ENCODE assay signal across 25 cellular contexts in the genomic region with DNA sequence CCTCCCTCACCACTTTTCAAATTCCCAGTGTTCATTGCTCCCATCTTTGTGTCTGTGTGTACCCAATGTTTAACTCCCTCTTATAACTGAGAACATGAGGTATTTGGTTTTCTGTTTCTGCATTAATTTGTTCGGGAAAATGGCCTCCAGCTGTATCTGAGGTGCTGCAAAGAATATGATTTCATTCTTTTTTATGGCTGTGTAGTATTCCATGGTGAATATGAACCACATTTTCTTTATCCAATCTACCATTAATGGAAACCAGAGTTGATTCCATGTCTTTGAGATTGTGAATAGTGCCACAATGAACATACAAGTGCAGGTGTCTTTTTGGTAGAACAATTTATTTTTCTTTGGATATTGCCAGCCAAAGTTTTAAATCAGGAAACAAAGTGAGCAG. TPM values are rescaled to one million over a fixed set of nuclear protein-coding genes. Genes with fewer than 3 reads are reported as not detected.
"Had no signal": no experiment of that assay in that cellular context is flagged by ENCODE, and none has a peak within 500 bp of the region (broad histone marks: within the 10 kb centered on the region; RNA-seq: fewer than 3 reads in every experiment).

No MANE protein-coding gene starts in this region.

- H3K36me3 ChIP-seq: colonic mucosa, esophagus muscularis mucosa, gastroesophageal sphincter, heart left ventricle, left lung, lower lobe of right lung had no signal

- H3K27ac Mint-ChIP-seq: dendritic cell treated with granulocyte-macrophage colony-stimulating factor and Interleukin-4, amounts not matched to agents 40 ng/mL and 50 ng/mL, for 4 days; effector memory CD8-positive, alpha-beta T cell; endodermal cell; immature natural killer cell; mesothelial cell of epicardium had no signal

- H3K4me3 Mint-ChIP-seq: dendritic cell treated with granulocyte-macrophage colony-stimulating factor and Interleukin-4, amounts not matched to agents 40 ng/mL and 50 ng/mL, for 4 days; effector memory CD8-positive, alpha-beta T cell; endodermal cell; immature natural killer cell; mesothelial cell of epicardium had no signal

- H3K36me3 Mint-ChIP-seq: immature natural killer cell had no signal

- H3K4me3 ChIP-seq: colonic mucosa, esophagus muscularis mucosa, gastroesophageal sphincter, heart left ventricle, hepatocyte, left lung, lower lobe of right lung, mucosa of descending colon had no signal

- H3K27me3 ChIP-seq: colonic mucosa, foreskin keratinocyte, hepatocyte had no signal

- H3K9me3 Mint-ChIP-seq: dendritic cell treated with granulocyte-macrophage colony-stimulating factor and Interleukin-4, amounts not matched to agents 40 ng/mL and 50 ng/mL, for 4 days; effector memory CD8-positive, alpha-beta T cell; endodermal cell had no signal

- ATAC-seq: effector memory CD8-positive, alpha-beta T cell; foreskin keratinocyte; gastroesophageal sphincter; heart left ventricle; left lung; left ventricle myocardium superior; lower lobe of right lung; mucosa of descending colon had no signal

- H3K4me1 Mint-ChIP-seq: endodermal cell, immature natural killer cell, mesothelial cell of epicardium had no signal

- H3K27ac ChIP-seq: colonic mucosa, esophagus muscularis mucosa, foreskin keratinocyte, gastroesophageal sphincter, heart left ventricle, left lung, lower lobe of right lung had no signal

- H3K4me2 ChIP-seq: hepatocyte had no signal

- FAIRE-seq: endometrium, endothelial cell of umbilical vein, frontal cortex, kidney had no signal

- DNase-seq: colonic mucosa; cortex of kidney; effector CD8-positive, alpha-beta T cell; effector memory CD8-positive, alpha-beta T cell; endodermal cell; foreskin keratinocyte; heart left ventricle; hypothalamus; immature natural killer cell; islet precursor cell; kidney; left lung; left ventricle myocardium superior; lower lobe of right lung; mesenchymal stem cell; mucosa of descending colon had no signal

- H2AFZ ChIP-seq: hepatocyte had no signal

- H3K4me1 ChIP-seq: colonic mucosa, esophagus muscularis mucosa, gastroesophageal sphincter, heart left ventricle, left lung, lower lobe of right lung had no signal

- H3K9me3 ChIP-seq: colonic mucosa, esophagus muscularis mucosa, gastroesophageal sphincter, heart left ventricle, left lung, lower lobe of right lung, mucosa of descending colon had no signal

- H3K79me2 ChIP-seq: hepatocyte had no signal

RNA-seq across cellular contexts. Expression of a gene that starts 10.4 kb away (rescaled TPM):
- total RNA-seq: lung microvascular endothelial cell had no signal
